ENCODE assay signal across 10 cellular contexts in genomic region chr13:30409911-30410704, GRCh38. TPM values are rescaled to one million over a fixed set of nuclear protein-coding genes. Genes with fewer than 3 reads are reported as not detected.
A peak's percentile ranks its signal among the peaks of the same experiment; 100 is the strongest.
DNase-seq lines count a peak whose midpoint lies in the region; ATAC-seq and TF ChIP-seq lines count a peak whose summit lies in the region.
"Had no signal": no experiment of that assay in that cellular context is flagged by ENCODE, and none has a peak within 500 bp of the region (broad histone marks: within the 10 kb centered on the region; RNA-seq: fewer than 3 reads in every experiment).

No MANE protein-coding gene starts in this region.

- no peaks in the 10 kb centered on the region for H3K36me3 ChIP-seq in rectal smooth muscle tissue (ENCODE audit: control insufficient read depth, insufficient read depth, low read length)
- H3K36me3 ChIP-seq: SJCRH30 had no signal

- H3K4me3 ChIP-seq in fibroblast of villous mesenchyme (ENCODE audit: low read depth, low read length) = no peak overlapping the region
- no peak overlapping the region for H3K4me3 ChIP-seq in rectal smooth muscle tissue (ENCODE audit: low read length)
- H3K4me3 ChIP-seq: SJCRH30 had no signal

- intact Hi-C loops in CD14-positive monocyte (cut with micrococcal nuclease) = loop anchor here in 1 of 2 donors (5.0 to 10.0 kb wide), 3 partner anchors 32 to 105 kb away; partner anchors contain the start of gene KATNAL1

- H3K27me3 Mint-ChIP-seq in CD14-positive monocyte (ENCODE audit: low read depth in 3 of 3) = peaks cover 0 to 1% (median 0%) of the 10 kb centered on the region in 3 donors

- no peaks in the 10 kb centered on the region for H3K36me3 Mint-ChIP-seq in CD14-positive monocyte

- peak overlapping the region in 6 of 7 donors; percentile 66 to 98 (median 97) for H3K27ac Mint-ChIP-seq in CD14-positive monocyte

- H3K4me1 Mint-ChIP-seq in CD14-positive monocyte = peaks cover 49% of the 10 kb centered on the region

- ATAC-seq in SK-N-SH treated with all-trans-retinoic acid at 6 μM for 48 hours (peak; percentile 81), GM18498 (IDR thresholded peaks at IDR 0.05; ENCODE audit: unreplicated experiment) (no peak), GM19467 (IDR thresholded peaks at IDR 0.05; ENCODE audit: unreplicated experiment) (no peak)

- no peak for TF ChIP-seq CTCF in CD14-positive monocyte (IDR thresholded peaks at IDR 0.05)
- no peak for TF ChIP-seq CTCF in fibroblast of villous mesenchyme (IDR thresholded peaks at IDR 0.05; ENCODE audit: insufficient read depth, low read depth, low read length)

- peak overlapping the region in 1 of 2 donors; percentile 40 for H3K4me3 Mint-ChIP-seq in CD14-positive monocyte

- H3K27me3 ChIP-seq in rectal smooth muscle tissue (ENCODE audit: control insufficient read depth, insufficient read depth, low read length) = no peaks in the 10 kb centered on the region
- H3K27me3 ChIP-seq: SJCRH30 had no signal

- peaks cover 0 to 3% (median 0%) of the 10 kb centered on the region in 7 donors for H3K9me3 Mint-ChIP-seq in CD14-positive monocyte

- DNase-seq in CD14-positive monocyte (ENCODE audit: low spot score) (no peak), fibroblast of villous mesenchyme (ENCODE audit: low read depth) (peak; percentile 80), NCI-H187 (lab: John Stamatoyannopoulos, UW) (no peak), iPS-NIHi7 (ENCODE audit: extremely low spot score) (no peak)
- DNase-seq: MV-4-11, SJCRH30 had no signal

- H3K27ac ChIP-seq in rectal smooth muscle tissue (ENCODE audit: low read depth, low read length) = peak overlapping the region; percentile 79
- H3K27ac ChIP-seq: SJCRH30 had no signal

- H3K9ac ChIP-seq in rectal smooth muscle tissue (ENCODE audit: low read length) = no peak overlapping the region

- peaks cover 8% of the 10 kb centered on the region for H3K4me1 ChIP-seq in rectal smooth muscle tissue (ENCODE audit: control insufficient read depth, insufficient read depth, low read length)
- H3K4me1 ChIP-seq: SJCRH30 had no signal

TF ChIP-seq in SK-N-SH treated with all-trans-retinoic acid at 6 μM for 48 hours, 23 proteins besides CTCF, POLR2A, EP300 and RAD21:
- no peak for TF ChIP-seq ISL1 (CRISPR knock-in tag; IDR thresholded peaks at IDR 0.05)
- TF ChIP-seq CSDC2 (CRISPR knock-in tag; IDR thresholded peaks at IDR 0.05) = no peak
- no peak for TF ChIP-seq ZC3H10 (CRISPR knock-in tag; IDR thresholded peaks at IDR 0.05)
- no peak for TF ChIP-seq GLIS3 (CRISPR knock-in tag; IDR thresholded peaks at IDR 0.05)
- TF ChIP-seq CSRNP3 (CRISPR knock-in tag; IDR thresholded peaks at IDR 0.05) = no peak
- TF ChIP-seq TOX (CRISPR knock-in tag; IDR thresholded peaks at IDR 0.05; ENCODE audit: borderline replicate concordance) = no peak
- TF ChIP-seq SNAI2 (CRISPR knock-in tag; IDR thresholded peaks at IDR 0.05) = no peak
- no peak for TF ChIP-seq POU6F1 (CRISPR knock-in tag; IDR thresholded peaks at IDR 0.05; ENCODE audit: borderline replicate concordance, low read depth)

RNA-seq across cellular contexts. Expression of gene UBE2L5, which starts 12.2 kb away (rescaled TPM):
- not detected for polyA plus RNA-seq in CD14-positive monocyte
- total RNA-seq in fibroblast of villous mesenchyme = not detected in 2 replicates
- total RNA-seq: SJCRH30 had no signal

RNA-seq across cellular contexts. Expression of gene HMGB1, which starts 55.6 kb away (rescaled TPM):
- polyA plus RNA-seq in CD14-positive monocyte = 100 to 1,000 TPM; 430 to 489 TPM
- total RNA-seq in fibroblast of villous mesenchyme = 95.7 and 115 TPM in 2 replicates
